18 cellular contexts compared by ENCODE assay signal in the genomic region with DNA sequence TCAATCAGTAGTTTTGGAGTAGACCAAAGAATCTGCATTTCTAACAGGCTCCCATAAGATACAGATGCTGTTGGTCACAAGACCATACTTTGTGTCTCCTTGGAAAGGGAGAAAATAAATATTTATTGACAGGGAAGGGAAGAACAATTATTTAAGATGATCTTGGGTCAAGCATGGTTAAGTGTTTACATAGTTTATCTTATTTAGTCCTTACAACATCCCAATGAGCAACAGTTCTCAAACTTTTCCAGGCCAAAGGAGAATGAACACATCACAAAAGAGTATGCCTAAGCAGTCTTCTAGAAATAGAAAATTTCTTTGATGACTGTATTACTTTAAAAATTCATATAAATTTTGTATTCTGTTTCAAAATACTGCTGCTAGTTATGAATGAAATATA. TPM values are rescaled to one million over a fixed set of nuclear protein-coding genes. Genes with fewer than 3 reads are reported as not detected.
DNase-seq lines count a peak whose midpoint lies in the region; ATAC-seq, FAIRE-seq and TF ChIP-seq lines count a peak whose summit lies in the region.
"Had no signal": no experiment of that assay in that cellular context is flagged by ENCODE, and none has a peak within 500 bp of the region (broad histone marks: within the 10 kb centered on the region; RNA-seq: fewer than 3 reads in every experiment).

No MANE protein-coding gene starts in this region.

- intact Hi-C loops in prostate gland (cut with DNase I) = no loop called here

- H3K9me3 ChIP-seq in skeletal muscle tissue (ENCODE audit: control insufficient read depth in 3 of 3, low read length in 3 of 3) (no peaks in the 10 kb centered on the region), prostate gland (no peaks in the 10 kb centered on the region)
- H3K9me3 ChIP-seq: A549, BE2C, Caco-2 had no signal

- H3K9ac ChIP-seq in skeletal muscle tissue (ENCODE audit: low read depth in 1 of 3, low read length in 3 of 3) = no peak overlapping the region
- H3K9ac ChIP-seq: GM23248 had no signal

- DNase-seq in amniotic epithelial cell (ENCODE audit: low read depth) = peak; percentile 22
- DNase-seq in iris pigment epithelial cell (ENCODE audit: low read depth) = peak; percentile 15
- DNase-seq in NCI-H2196 treated with DMSO at 0.1 percent for 48 hours (lab: John Stamatoyannopoulos, UW; ENCODE audit: unreplicated experiment) = no peak
- DNase-seq in prostate gland (ENCODE audit: low spot score) = no peak
- no peak for DNase-seq in superior temporal gyrus (ENCODE audit: extremely low spot score)
- DNase-seq: BE2C; Caco-2; CD8-positive, alpha-beta T cell; DND-41; GM23248 had no signal

- peak; percentile 59 for FAIRE-seq in G401.6 (lab: Jason Lieb, UNC)
- FAIRE-seq: A549, GM18507, H54 had no signal

- H3K27ac ChIP-seq in skeletal muscle tissue (ENCODE audit: low read depth, low read length) (peak overlapping the region; percentile 23), prostate gland (no peak overlapping the region)
- H3K27ac ChIP-seq: A549, C4-2B, GM23248 had no signal

- H3K4me3 ChIP-seq in skeletal muscle tissue (ENCODE audit: low read length in 3 of 3) (no peak overlapping the region), prostate gland (no peak overlapping the region)
- H3K4me3 ChIP-seq: A549, GM23248 had no signal

- no peak for TF ChIP-seq POLR2A in prostate gland (IDR thresholded peaks at IDR 0.05)

- no peak for ATAC-seq in GM21526 (IDR thresholded peaks at IDR 0.05; ENCODE audit: low FRiP score, unreplicated experiment)
- ATAC-seq: A549; CD8-positive, alpha-beta T cell; HCT116 had no signal

- peaks cover 41 to 68% (median 68%) of the 10 kb centered on the region in 3 donors for H3K4me1 ChIP-seq in skeletal muscle tissue (ENCODE audit: control insufficient read depth in 3 of 3, insufficient read depth in 3 of 3, low read length in 3 of 3)
- no peaks in the 10 kb centered on the region for H3K4me1 ChIP-seq in prostate gland (replicated peaks)
- H3K4me1 ChIP-seq: A549, Caco-2 had no signal

- H3K36me3 ChIP-seq in skeletal muscle tissue (ENCODE audit: control insufficient read depth in 3 of 3, insufficient read depth in 3 of 3, low read length in 3 of 3) (peaks cover 0 to 14% (median 7%) of the 10 kb centered on the region in 3 donors), prostate gland (no peaks in the 10 kb centered on the region)

- TF ChIP-seq CTCF in prostate gland (IDR thresholded peaks at IDR 0.05) = no peak

- H3K27me3 ChIP-seq in skeletal muscle tissue (ENCODE audit: control insufficient read depth in 3 of 3, insufficient read depth in 3 of 3, low read length in 3 of 3) = no peaks in the 10 kb centered on the region
- H3K27me3 ChIP-seq in prostate gland (replicated peaks; ENCODE audit: insufficient read depth) = no peaks in the 10 kb centered on the region
- H3K27me3 ChIP-seq: BE2C had no signal

RNA-seq across cellular contexts. Expression of gene LPCAT3, which starts 8.8 kb away (rescaled TPM):
- total RNA-seq in skeletal muscle tissue (14.6 TPM), prostate gland (10 to 100 TPM; 59.9 to 86.9 TPM)

RNA-seq across cellular contexts. Expression of gene EMG1, which starts 38.8 kb away (rescaled TPM):
- total RNA-seq in skeletal muscle tissue = 28.2 TPM
- 10 to 100 TPM; 37.7 to 46.3 TPM for total RNA-seq in prostate gland

RNA-seq across cellular contexts. Expression of gene PHB2, which starts 39.0 kb away (rescaled TPM):
- 273 TPM for total RNA-seq in skeletal muscle tissue
- 100 to 1,000 TPM; 177 to 230 TPM for total RNA-seq in prostate gland

RNA-seq across cellular contexts. Expression of gene C1S, which starts 51.0 kb away (rescaled TPM):
- 89.8 TPM for total RNA-seq in skeletal muscle tissue
- 100 to 1,000 TPM in 1 of 2 donors, 10 to 100 TPM in 1; 52.7 to 176 TPM for total RNA-seq in prostate gland

RNA-seq across cellular contexts. Expression of gene PTPN6, which starts 58.4 kb away (rescaled TPM):
- total RNA-seq in skeletal muscle tissue (7.8 TPM), prostate gland (10 to 100 TPM; 30.6 to 43.2 TPM)
- total RNA-seq: GM23248 had no signal

Comparison
In these comparisons a context has a peak if more than half of its experiments do, and no peak if none do; other contexts are left out.
1. DNase-seq: peak in amniotic epithelial cell (single experiment) and iris pigment epithelial cell (single experiment); none in NCI-H2196 treated with DMSO at 0.1 percent for 48 hours (single experiment), prostate gland (single experiment) and superior temporal gyrus (single experiment).